3 cellular contexts compared by ENCODE assay signal in the genomic region with DNA sequence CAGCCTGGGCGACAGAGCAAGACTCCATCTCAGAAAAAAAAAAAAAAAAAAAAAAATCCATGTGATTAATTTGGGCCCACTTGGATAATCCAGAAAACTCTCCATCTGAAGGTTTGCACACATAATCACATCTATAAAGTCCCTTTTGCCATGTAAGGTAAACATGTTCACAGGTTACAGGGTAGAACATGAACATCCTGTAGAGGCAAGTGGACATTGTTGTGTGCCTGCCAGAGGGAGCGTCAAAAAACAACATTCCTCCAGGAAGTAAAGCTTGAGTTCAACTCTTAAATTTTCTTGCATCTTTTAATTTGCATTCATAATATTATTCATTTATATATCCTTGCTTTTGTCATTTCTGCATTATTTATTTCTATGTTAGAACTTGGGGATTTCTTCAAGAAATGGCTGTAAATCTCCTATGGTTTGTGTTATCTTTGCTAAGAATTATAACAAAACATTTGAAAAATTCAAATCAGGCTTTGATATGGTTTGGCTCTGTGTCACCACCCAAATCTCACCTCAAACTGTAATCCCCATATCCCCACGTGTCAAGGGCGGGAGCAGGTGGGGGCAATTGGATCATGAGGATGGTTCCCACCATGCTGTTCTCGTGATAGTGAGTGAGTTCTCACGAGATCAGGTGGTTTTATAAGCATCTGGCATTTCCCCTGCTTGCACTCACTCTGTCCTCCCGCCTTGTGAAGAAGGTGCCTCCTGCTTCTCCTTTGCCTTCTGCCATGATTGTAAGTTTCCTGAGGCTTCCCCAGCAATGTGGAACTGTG.
TF ChIP-seq lines count a peak whose summit lies in the region.

No MANE protein-coding gene starts in this region.

TF ChIP-seq in A549, 52 proteins besides CTCF, POLR2A, EP300 and RAD21:
- TF ChIP-seq, protein P1, sequence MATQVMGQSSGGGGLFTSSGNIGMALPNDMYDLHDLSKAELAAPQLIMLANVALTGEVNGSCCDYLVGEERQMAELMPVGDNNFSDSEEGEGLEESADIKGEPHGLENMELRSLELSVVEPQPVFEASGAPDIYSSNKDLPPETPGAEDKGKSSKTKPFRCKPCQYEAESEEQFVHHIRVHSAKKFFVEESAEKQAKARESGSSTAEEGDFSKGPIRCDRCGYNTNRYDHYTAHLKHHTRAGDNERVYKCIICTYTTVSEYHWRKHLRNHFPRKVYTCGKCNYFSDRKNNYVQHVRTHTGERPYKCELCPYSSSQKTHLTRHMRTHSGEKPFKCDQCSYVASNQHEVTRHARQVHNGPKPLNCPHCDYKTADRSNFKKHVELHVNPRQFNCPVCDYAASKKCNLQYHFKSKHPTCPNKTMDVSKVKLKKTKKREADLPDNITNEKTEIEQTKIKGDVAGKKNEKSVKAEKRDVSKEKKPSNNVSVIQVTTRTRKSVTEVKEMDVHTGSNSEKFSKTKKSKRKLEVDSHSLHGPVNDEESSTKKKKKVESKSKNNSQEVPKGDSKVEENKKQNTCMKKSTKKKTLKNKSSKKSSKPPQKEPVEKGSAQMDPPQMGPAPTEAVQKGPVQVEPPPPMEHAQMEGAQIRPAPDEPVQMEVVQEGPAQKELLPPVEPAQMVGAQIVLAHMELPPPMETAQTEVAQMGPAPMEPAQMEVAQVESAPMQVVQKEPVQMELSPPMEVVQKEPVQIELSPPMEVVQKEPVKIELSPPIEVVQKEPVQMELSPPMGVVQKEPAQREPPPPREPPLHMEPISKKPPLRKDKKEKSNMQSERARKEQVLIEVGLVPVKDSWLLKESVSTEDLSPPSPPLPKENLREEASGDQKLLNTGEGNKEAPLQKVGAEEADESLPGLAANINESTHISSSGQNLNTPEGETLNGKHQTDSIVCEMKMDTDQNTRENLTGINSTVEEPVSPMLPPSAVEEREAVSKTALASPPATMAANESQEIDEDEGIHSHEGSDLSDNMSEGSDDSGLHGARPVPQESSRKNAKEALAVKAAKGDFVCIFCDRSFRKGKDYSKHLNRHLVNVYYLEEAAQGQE (IDR thresholded peaks at IDR 0.05), result 0 out of 2 replicates have a peak, but pooled peaks have one; percentile 30
- TF ChIP-seq JUNB (IDR thresholded peaks at IDR 0.05), result no peak

TF ChIP-seq in IMR-90, 13 proteins besides CTCF, POLR2A, EP300 and RAD21:
- TF ChIP-seq MXI1 (IDR thresholded peaks at IDR 0.05; ENCODE audit: borderline replicate concordance, low read depth, low read length) (no peak), SMC3 (IDR thresholded peaks at IDR 0.05; ENCODE audit: low read depth, low read length) (no peak), NFE2L2 (IDR thresholded peaks at IDR 0.05; ENCODE audit: low read depth, low read length) (no peak), MAFK (IDR thresholded peaks at IDR 0.05; ENCODE audit: low read depth, low read length) (no peak), BHLHE40 (IDR thresholded peaks at IDR 0.05; ENCODE audit: low read depth, low read length) (no peak), USF2 (IDR thresholded peaks at IDR 0.05; ENCODE audit: low read depth, low read length) (no peak), CEBPB (IDR thresholded peaks at IDR 0.05; ENCODE audit: low read depth, low read length) (no peak)

TF ChIP-seq in K562, 482 proteins besides CTCF, POLR2A, EP300 and RAD21:
- TF ChIP-seq, protein P2, sequence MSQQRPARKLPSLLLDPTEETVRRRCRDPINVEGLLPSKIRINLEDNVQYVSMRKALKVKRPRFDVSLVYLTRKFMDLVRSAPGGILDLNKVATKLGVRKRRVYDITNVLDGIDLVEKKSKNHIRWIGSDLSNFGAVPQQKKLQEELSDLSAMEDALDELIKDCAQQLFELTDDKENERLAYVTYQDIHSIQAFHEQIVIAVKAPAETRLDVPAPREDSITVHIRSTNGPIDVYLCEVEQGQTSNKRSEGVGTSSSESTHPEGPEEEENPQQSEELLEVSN (IDR thresholded peaks at IDR 0.05; ENCODE audit: borderline replicate concordance in 1 of 2, extremely low read depth in 1 of 2, insufficient read depth in 1 of 2, insufficient read length in 1 of 2, low read depth in 1 of 2, low read length in 1 of 2, poor library complexity in 1 of 2, severe bottlenecking in 1 of 2), result peak in 1 of 2 experiments; percentile 61
- peak; percentile 92 for TF ChIP-seq CHD2 (IDR thresholded peaks at IDR 0.05; ENCODE audit: low read depth, low read length)
- TF ChIP-seq, protein P3, sequence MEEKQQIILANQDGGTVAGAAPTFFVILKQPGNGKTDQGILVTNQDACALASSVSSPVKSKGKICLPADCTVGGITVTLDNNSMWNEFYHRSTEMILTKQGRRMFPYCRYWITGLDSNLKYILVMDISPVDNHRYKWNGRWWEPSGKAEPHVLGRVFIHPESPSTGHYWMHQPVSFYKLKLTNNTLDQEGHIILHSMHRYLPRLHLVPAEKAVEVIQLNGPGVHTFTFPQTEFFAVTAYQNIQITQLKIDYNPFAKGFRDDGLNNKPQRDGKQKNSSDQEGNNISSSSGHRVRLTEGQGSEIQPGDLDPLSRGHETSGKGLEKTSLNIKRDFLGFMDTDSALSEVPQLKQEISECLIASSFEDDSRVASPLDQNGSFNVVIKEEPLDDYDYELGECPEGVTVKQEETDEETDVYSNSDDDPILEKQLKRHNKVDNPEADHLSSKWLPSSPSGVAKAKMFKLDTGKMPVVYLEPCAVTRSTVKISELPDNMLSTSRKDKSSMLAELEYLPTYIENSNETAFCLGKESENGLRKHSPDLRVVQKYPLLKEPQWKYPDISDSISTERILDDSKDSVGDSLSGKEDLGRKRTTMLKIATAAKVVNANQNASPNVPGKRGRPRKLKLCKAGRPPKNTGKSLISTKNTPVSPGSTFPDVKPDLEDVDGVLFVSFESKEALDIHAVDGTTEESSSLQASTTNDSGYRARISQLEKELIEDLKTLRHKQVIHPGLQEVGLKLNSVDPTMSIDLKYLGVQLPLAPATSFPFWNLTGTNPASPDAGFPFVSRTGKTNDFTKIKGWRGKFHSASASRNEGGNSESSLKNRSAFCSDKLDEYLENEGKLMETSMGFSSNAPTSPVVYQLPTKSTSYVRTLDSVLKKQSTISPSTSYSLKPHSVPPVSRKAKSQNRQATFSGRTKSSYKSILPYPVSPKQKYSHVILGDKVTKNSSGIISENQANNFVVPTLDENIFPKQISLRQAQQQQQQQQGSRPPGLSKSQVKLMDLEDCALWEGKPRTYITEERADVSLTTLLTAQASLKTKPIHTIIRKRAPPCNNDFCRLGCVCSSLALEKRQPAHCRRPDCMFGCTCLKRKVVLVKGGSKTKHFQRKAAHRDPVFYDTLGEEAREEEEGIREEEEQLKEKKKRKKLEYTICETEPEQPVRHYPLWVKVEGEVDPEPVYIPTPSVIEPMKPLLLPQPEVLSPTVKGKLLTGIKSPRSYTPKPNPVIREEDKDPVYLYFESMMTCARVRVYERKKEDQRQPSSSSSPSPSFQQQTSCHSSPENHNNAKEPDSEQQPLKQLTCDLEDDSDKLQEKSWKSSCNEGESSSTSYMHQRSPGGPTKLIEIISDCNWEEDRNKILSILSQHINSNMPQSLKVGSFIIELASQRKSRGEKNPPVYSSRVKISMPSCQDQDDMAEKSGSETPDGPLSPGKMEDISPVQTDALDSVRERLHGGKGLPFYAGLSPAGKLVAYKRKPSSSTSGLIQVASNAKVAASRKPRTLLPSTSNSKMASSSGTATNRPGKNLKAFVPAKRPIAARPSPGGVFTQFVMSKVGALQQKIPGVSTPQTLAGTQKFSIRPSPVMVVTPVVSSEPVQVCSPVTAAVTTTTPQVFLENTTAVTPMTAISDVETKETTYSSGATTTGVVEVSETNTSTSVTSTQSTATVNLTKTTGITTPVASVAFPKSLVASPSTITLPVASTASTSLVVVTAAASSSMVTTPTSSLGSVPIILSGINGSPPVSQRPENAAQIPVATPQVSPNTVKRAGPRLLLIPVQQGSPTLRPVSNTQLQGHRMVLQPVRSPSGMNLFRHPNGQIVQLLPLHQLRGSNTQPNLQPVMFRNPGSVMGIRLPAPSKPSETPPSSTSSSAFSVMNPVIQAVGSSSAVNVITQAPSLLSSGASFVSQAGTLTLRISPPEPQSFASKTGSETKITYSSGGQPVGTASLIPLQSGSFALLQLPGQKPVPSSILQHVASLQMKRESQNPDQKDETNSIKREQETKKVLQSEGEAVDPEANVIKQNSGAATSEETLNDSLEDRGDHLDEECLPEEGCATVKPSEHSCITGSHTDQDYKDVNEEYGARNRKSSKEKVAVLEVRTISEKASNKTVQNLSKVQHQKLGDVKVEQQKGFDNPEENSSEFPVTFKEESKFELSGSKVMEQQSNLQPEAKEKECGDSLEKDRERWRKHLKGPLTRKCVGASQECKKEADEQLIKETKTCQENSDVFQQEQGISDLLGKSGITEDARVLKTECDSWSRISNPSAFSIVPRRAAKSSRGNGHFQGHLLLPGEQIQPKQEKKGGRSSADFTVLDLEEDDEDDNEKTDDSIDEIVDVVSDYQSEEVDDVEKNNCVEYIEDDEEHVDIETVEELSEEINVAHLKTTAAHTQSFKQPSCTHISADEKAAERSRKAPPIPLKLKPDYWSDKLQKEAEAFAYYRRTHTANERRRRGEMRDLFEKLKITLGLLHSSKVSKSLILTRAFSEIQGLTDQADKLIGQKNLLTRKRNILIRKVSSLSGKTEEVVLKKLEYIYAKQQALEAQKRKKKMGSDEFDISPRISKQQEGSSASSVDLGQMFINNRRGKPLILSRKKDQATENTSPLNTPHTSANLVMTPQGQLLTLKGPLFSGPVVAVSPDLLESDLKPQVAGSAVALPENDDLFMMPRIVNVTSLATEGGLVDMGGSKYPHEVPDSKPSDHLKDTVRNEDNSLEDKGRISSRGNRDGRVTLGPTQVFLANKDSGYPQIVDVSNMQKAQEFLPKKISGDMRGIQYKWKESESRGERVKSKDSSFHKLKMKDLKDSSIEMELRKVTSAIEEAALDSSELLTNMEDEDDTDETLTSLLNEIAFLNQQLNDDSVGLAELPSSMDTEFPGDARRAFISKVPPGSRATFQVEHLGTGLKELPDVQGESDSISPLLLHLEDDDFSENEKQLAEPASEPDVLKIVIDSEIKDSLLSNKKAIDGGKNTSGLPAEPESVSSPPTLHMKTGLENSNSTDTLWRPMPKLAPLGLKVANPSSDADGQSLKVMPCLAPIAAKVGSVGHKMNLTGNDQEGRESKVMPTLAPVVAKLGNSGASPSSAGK (IDR thresholded peaks at IDR 0.05), result peak; percentile 46; the same call in 1 of the 2 replicates
- TF ChIP-seq L3MBTL2 (IDR thresholded peaks at IDR 0.05), result peak; percentile 64
- no peak for TF ChIP-seq PHF8 (IDR thresholded peaks at IDR 0.05; ENCODE audit: borderline replicate concordance, low read length)
- TF ChIP-seq PHF20 (IDR thresholded peaks at IDR 0.05; ENCODE audit: partially characterized antibody), result no peak
TF ChIP-seq in K562: peak in this region for 4.
